In the genomic region with DNA sequence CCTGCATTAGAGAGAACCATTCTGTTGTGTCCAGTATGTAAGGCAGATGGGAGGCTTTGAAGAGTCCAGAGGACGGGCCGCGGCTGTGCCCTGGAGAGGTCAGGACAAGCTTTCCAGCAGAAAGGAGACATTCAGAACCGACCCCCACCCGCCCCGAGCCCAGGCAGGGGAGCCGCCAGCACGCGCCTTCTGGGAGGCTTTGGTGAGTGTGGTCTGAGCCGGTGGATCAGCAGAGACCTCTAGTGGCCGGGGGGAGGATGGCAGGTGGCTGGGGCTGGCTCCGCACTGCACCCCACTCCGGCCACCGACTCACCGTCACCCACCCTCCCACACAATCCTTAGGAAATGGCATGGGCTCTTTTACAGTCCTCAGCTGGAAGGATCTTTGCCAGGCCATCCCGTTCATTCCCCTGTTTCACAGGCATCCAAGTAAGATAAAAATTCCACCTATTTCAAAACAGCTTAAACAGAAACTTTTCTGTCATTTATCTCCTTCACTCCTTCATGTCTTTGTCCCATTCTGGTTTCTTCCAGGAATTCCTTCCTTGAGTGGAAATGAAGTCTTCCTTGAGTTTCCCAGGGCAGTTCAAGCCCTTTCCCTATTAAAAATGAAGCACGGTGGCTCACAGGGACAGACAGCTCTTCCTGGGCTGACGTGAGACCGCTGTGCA, we compare ENCODE assay signal across 8 cellular contexts.
DNase-seq lines count a peak whose midpoint lies in the region; ATAC-seq and TF ChIP-seq lines count a peak whose summit lies in the region.

No MANE protein-coding gene starts in this region.

- intact Hi-C loops in mucosa of descending colon (cut with DNase I, micrococcal nuclease), result no loop called here

- ATAC-seq in HG02943 (IDR thresholded peaks at IDR 0.05; ENCODE audit: low read depth, unreplicated experiment) (peak; percentile 84), mucosa of descending colon (peak; percentile 83)

- peaks cover 4% of the 10 kb centered on the region for H3K27me3 ChIP-seq in effector memory CD4-positive, alpha-beta T cell (replicated peaks; ENCODE audit: control insufficient read depth, insufficient read depth, low read length, poor library complexity, severe bottlenecking)

- H3K4me3 ChIP-seq in effector memory CD4-positive, alpha-beta T cell (ENCODE audit: insufficient read depth, low read depth, low read length, poor library complexity, severe bottlenecking), result no peak overlapping the region
- no peak overlapping the region for H3K4me3 ChIP-seq in mucosa of descending colon

- H3K36me3 ChIP-seq in effector memory CD4-positive, alpha-beta T cell (ENCODE audit: control insufficient read depth, insufficient read depth, low read length), result no peaks in the 10 kb centered on the region
- H3K36me3 ChIP-seq in mucosa of descending colon (ENCODE audit: low read depth), result no peaks in the 10 kb centered on the region

- peak; percentile 91 for TF ChIP-seq CTCF in mucosa of descending colon (IDR thresholded peaks at IDR 0.05)

- peaks cover 7% of the 10 kb centered on the region for H3K4me1 ChIP-seq in effector memory CD4-positive, alpha-beta T cell (ENCODE audit: control insufficient read depth, insufficient read depth, low read length, poor library complexity, severe bottlenecking)
- H3K4me1 ChIP-seq in mucosa of descending colon (ENCODE audit: low read depth), result no peaks in the 10 kb centered on the region

- H3K9me3 ChIP-seq in effector memory CD4-positive, alpha-beta T cell (ENCODE audit: control insufficient read depth, low read length), result no peaks in the 10 kb centered on the region
- H3K9me3 ChIP-seq in mucosa of descending colon, result no peaks in the 10 kb centered on the region

- DNase-seq in NCI-H2171 treated with DMSO at 0.1 percent for 48 hours (lab: John Stamatoyannopoulos, UW) (peak; percentile 44), NCI-H2171 (lab: John Stamatoyannopoulos, UW) (no peak), NCI-H774 (lab: John Stamatoyannopoulos, UW) (peak; percentile 5), mucosa of descending colon (peak; percentile 58 to 73 (median 72))
- DNase-seq in activated CD8-positive, alpha-beta memory T cell treated with anti-CD3 and anti-CD28 coated beads for 4 hours (ENCODE audit: low read depth in 2 of 2), result peak; percentile 19 to 51
- DNase-seq in effector memory CD4-positive, alpha-beta T cell, result peak; percentile 14 to 34 (median 15)
- DNase-seq in stimulated activated CD8-positive, alpha-beta memory T cell treated with anti-CD3 and anti-CD28 coated beads, Interleukin-4, amount 100 ng/mL, for 48 hours, result peak; percentile 87

- no peak overlapping the region for H3K27ac ChIP-seq in effector memory CD4-positive, alpha-beta T cell (ENCODE audit: insufficient read depth, low read length, poor library complexity, severe bottlenecking)
